ENCODE assay signal across 1 cellular context in the genomic region with DNA sequence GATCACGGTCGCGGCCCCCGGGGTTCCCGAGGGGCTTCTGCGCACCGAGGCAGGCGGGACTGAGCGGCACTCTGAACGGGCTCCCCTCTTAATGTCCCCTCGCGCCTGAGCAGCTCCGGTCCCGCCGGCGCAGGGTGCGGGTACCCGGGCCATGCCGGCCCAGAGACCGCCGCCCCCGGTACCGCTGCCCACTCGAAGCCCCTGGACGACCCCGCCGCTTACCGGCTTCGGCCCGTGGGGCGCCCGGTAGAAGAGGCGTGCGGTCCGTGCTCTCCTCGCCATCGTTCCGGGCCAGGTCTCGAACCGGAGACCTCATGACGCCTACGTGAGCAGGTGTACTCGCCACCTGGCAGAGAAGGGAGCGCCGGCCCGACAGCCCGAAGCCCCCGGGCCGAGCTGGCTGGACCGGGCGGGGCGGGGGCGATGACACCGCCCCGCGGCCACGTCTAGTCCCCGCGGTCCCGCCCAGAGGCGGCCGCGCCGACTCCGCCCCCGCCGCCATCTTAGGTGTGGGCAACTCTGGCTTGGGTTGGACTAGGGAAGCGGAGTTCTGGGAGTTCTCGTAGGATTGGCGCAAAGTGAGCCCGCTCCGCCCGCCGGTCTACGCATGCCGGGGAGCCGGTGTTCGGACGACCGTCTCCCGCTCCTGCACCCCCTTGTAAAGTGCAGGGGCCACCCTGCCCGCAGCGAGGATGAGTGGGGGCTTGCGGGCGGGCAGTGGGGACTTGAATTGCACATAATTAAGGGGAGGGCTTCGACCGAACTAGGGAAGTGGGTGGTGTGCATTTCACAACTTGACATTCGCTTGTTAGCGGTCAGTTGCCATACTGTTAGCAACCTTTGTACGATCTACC.
TF ChIP-seq lines count a peak whose summit lies in the region.

A gene with protein sequence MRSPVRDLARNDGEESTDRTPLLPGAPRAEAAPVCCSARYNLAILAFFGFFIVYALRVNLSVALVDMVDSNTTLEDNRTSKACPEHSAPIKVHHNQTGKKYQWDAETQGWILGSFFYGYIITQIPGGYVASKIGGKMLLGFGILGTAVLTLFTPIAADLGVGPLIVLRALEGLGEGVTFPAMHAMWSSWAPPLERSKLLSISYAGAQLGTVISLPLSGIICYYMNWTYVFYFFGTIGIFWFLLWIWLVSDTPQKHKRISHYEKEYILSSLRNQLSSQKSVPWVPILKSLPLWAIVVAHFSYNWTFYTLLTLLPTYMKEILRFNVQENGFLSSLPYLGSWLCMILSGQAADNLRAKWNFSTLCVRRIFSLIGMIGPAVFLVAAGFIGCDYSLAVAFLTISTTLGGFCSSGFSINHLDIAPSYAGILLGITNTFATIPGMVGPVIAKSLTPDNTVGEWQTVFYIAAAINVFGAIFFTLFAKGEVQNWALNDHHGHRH (minus strand): TSS at position 422 of the 854 bp plus-strand sequence. CDS start 106 bp downstream, at position 316.

TF ChIP-seq in SK-N-SH, 30 proteins besides CTCF, POLR2A, EP300 and RAD21 (continued from another document):
- peak; percentile 59; the same call in 1 of the 2 replicates for TF ChIP-seq ZBTB33 (IDR thresholded peaks at IDR 0.05; ENCODE audit: borderline replicate concordance, low read depth)
